Comparison of ENCODE assay signal across 22 cellular contexts in the genomic region with DNA sequence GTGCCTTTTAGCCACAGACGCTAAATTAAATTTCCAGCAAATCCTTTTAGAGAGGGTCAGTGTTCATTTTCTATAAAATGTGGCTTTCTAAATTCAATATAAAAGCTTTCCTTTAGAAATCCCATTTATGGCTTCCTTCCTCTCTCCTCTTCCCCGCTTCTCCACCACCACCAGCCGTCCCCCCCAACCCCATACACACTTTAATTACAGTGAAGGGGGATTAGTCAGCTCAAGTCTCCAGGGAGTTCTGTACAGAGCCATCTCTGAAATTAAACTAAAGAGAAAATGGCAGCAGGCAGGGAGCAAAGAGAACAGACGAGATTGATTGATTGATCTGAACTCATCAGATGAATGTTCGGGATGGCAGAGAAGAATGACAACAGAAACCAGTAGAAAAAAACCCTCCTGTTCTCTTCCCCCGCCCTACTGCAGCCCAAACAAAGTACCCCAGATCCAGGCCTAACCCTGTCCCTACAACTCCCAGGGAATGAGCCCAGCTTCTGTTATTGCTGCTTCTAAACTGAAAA.
A peak's percentile ranks its signal among the peaks of the same experiment; 100 is the strongest.
DNase-seq lines count a peak whose midpoint lies in the region; ATAC-seq and TF ChIP-seq lines count a peak whose summit lies in the region.
"Had no signal": no experiment of that assay in that cellular context is flagged by ENCODE, and none has a peak within 500 bp of the region (broad histone marks: within the 10 kb centered on the region; RNA-seq: fewer than 3 reads in every experiment).

No MANE protein-coding gene starts in this region.

- H3K9me3 ChIP-seq in endodermal cell (ENCODE audit: control insufficient read depth, low read length) (no peaks in the 10 kb centered on the region), Peyer's patch (no peaks in the 10 kb centered on the region)
- H3K9me3 ChIP-seq: Caco-2, SK-N-SH had no signal

- H3K27me3 ChIP-seq in endodermal cell (ENCODE audit: control insufficient read depth, insufficient read depth, low read length, poor library complexity, severe bottlenecking), result peaks cover 5% of the 10 kb centered on the region
- no peaks in the 10 kb centered on the region for H3K27me3 ChIP-seq in Peyer's patch

- no peak for TF ChIP-seq POLR2A in Peyer's patch (IDR thresholded peaks at IDR 0.05)

- H3K27ac ChIP-seq in endodermal cell (ENCODE audit: low read depth, low read length) (peak overlapping the region; percentile 36), Peyer's patch (no peak overlapping the region)

- H3K27me3 Mint-ChIP-seq in activated CD4-positive, alpha-beta T cell treated with anti-CD3 and anti-CD28 coated beads for 36 hours, result peaks cover 6% of the 10 kb centered on the region
- peaks cover 7% of the 10 kb centered on the region for H3K27me3 Mint-ChIP-seq in endodermal cell (ENCODE audit: insufficient read depth)
- H3K27me3 Mint-ChIP-seq: CD4-positive, CD25-positive, alpha-beta regulatory T cell had no signal

- CTCF ChIA-PET in activated CD4-positive, alpha-beta T cell treated with anti-CD3 and anti-CD28 coated beads for 36 hours (lab: Charles Lee), result no interaction called here

- intact Hi-C loops in activated CD4-positive, alpha-beta T cell treated with anti-CD3 and anti-CD28 coated beads for 36 hours (cut with DNase I, micrococcal nuclease), result loop anchor here in 1 of 2 experiments (5.0 kb wide), 1 partner anchor 986 kb away; no protein-coding TSS in a partner anchor

- H3K36me3 ChIP-seq in endodermal cell (ENCODE audit: control insufficient read depth, insufficient read depth, low read length) (no peaks in the 10 kb centered on the region), Peyer's patch (no peaks in the 10 kb centered on the region)

- TF ChIP-seq CTCF in endodermal cell (conservative IDR thresholded peaks at IDR 0.05) (no peak), Peyer's patch (IDR thresholded peaks at IDR 0.05) (no peak)

- peaks cover 36% of the 10 kb centered on the region for H3K4me1 Mint-ChIP-seq in activated CD4-positive, alpha-beta T cell treated with anti-CD3 and anti-CD28 coated beads for 36 hours
- H3K4me1 Mint-ChIP-seq in endodermal cell, result peaks cover 12% of the 10 kb centered on the region
- H3K4me1 Mint-ChIP-seq: B cell; CD4-positive, CD25-positive, alpha-beta regulatory T cell had no signal

- peak overlapping the region; percentile 94 for H3K27ac Mint-ChIP-seq in activated CD4-positive, alpha-beta T cell treated with anti-CD3 and anti-CD28 coated beads for 36 hours
- H3K27ac Mint-ChIP-seq in endodermal cell, result no peak overlapping the region
- H3K27ac Mint-ChIP-seq: B cell; CD4-positive, CD25-positive, alpha-beta regulatory T cell had no signal

- DNase-seq in activated CD4-positive, alpha-beta T cell treated with anti-CD3 and anti-CD28 coated beads for 36 hours, result no peak
- no peak for DNase-seq in activated CD4-positive, alpha-beta T cell treated with anti-CD3 and anti-CD28 coated beads for 48 hours
- DNase-seq in NCI-H524 treated with DMSO at 0.1 percent for 48 hours (lab: John Stamatoyannopoulos, UW), result peak; percentile 58
- DNase-seq in endodermal cell, result no peak
- peak; percentile 25 for DNase-seq in retina
- no peak for DNase-seq in Peyer's patch
- DNase-seq in NCI-H1930 (lab: John Stamatoyannopoulos, UW), result no peak
- DNase-seq: 8988T; Caco-2; CD4-positive, CD25-positive, alpha-beta regulatory T cell; DMS153; GF-D8; GOT3; NCI-H1694 treated with DMSO at 0.1 percent for 48 hours; NCI-H2107; NCI-H526 treated with DMSO at 0.1 percent for 48 hours; OCI-M1; SHP77; SK-N-SH had no signal

- H3K36me3 Mint-ChIP-seq in activated CD4-positive, alpha-beta T cell treated with anti-CD3 and anti-CD28 coated beads for 36 hours (ENCODE audit: low read depth), result peaks cover 2% of the 10 kb centered on the region
- no peaks in the 10 kb centered on the region for H3K36me3 Mint-ChIP-seq in endodermal cell (ENCODE audit: low read depth)
- H3K36me3 Mint-ChIP-seq: CD4-positive, CD25-positive, alpha-beta regulatory T cell had no signal

- no peak for ATAC-seq in activated CD4-positive, alpha-beta T cell treated with anti-CD3 and anti-CD28 coated beads for 36 hours
- ATAC-seq in GM19467 (IDR thresholded peaks at IDR 0.05; ENCODE audit: unreplicated experiment), result no peak
- ATAC-seq: K562 had no signal

- no peak overlapping the region for H3K9ac ChIP-seq in endodermal cell (ENCODE audit: extremely low read depth, low read length, poor library complexity, severe bottlenecking)
- H3K9ac ChIP-seq: SK-N-SH had no signal

- WGBS in endodermal cell (ENCODE audit: insufficient coverage in 1 of 2, insufficient read length in 1 of 2), 2 experiments, result 68 to 91% methylated on average over 2 to 6 of the region's 6 CpGs

- POLR2A ChIA-PET in activated CD4-positive, alpha-beta T cell treated with anti-CD3 and anti-CD28 coated beads for 36 hours (lab: Charles Lee), result no interaction called here

- no peaks in the 10 kb centered on the region for H3K4me1 ChIP-seq in endodermal cell (ENCODE audit: control insufficient read depth, insufficient read depth, low read length)
- no peaks in the 10 kb centered on the region for H3K4me1 ChIP-seq in Peyer's patch
- H3K4me1 ChIP-seq: Caco-2 had no signal

- H3K4me3 ChIP-seq in endodermal cell (ENCODE audit: low read length) (no peak overlapping the region), Peyer's patch (no peak overlapping the region)
- H3K4me3 ChIP-seq: K562 had no signal

- H3K9me3 Mint-ChIP-seq in activated CD4-positive, alpha-beta T cell treated with anti-CD3 and anti-CD28 coated beads for 36 hours (ENCODE audit: low read depth), result no peaks in the 10 kb centered on the region
- no peaks in the 10 kb centered on the region for H3K9me3 Mint-ChIP-seq in endodermal cell
- H3K9me3 Mint-ChIP-seq: CD4-positive, CD25-positive, alpha-beta regulatory T cell had no signal

- H3K4me3 Mint-ChIP-seq in activated CD4-positive, alpha-beta T cell treated with anti-CD3 and anti-CD28 coated beads for 36 hours, result no peak overlapping the region
- no peak overlapping the region for H3K4me3 Mint-ChIP-seq in endodermal cell
- H3K4me3 Mint-ChIP-seq: B cell; CD4-positive, CD25-positive, alpha-beta regulatory T cell had no signal

Comparison
In these comparisons a context has a peak if more than half of its experiments do, and no peak if none do; other contexts are left out.
1. DNase-seq: peak in NCI-H524 treated with DMSO at 0.1 percent for 48 hours (single experiment) and retina (single experiment); none in activated CD4-positive, alpha-beta T cell treated with anti-CD3 and anti-CD28 coated beads for 36 hours (single experiment), activated CD4-positive, alpha-beta T cell treated with anti-CD3 and anti-CD28 coated beads for 48 hours (single experiment), endodermal cell (single experiment), Peyer's patch (0 of 3) and NCI-H1930 (0 of 2).